ENCODE assay signal across 28 cellular contexts in genomic region chr13:96940961-96941360, GRCh38. TPM values are rescaled to one million over a fixed set of nuclear protein-coding genes. Genes with fewer than 3 reads are reported as not detected.
"Had no signal": no experiment of that assay in that cellular context is flagged by ENCODE, and none has a peak within 500 bp of the region (broad histone marks: within the 10 kb centered on the region; RNA-seq: fewer than 3 reads in every experiment).

No MANE protein-coding gene starts in this region.

- H3K27ac Mint-ChIP-seq: activated CD4-positive, alpha-beta T cell treated with anti-CD3 and anti-CD28 coated beads, Interleukin-2, amount 10 ng/mL, durations not matched to agents 7 days and 5 days; activated CD8-positive, alpha-beta memory T cell treated with anti-CD3 and anti-CD28 coated beads, Interleukin-2, amount 10 ng/mL, durations not matched to agents 7 days and 5 days; activated CD8-positive, alpha-beta T cell treated with anti-CD3 and anti-CD28 coated beads for 36 hours; activated naive CD4-positive, alpha-beta T cell treated with anti-CD3 and anti-CD28 coated beads, Interleukin-2, amount 50 U/mL, for 72 hours; naive thymus-derived CD4-positive, alpha-beta T cell had no signal

- H3K4me1 Mint-ChIP-seq: activated CD4-positive, alpha-beta T cell treated with anti-CD3 and anti-CD28 coated beads, Interleukin-2, amount 10 ng/mL, durations not matched to agents 7 days and 5 days; activated CD8-positive, alpha-beta memory T cell treated with anti-CD3 and anti-CD28 coated beads, Interleukin-2, amount 10 ng/mL, durations not matched to agents 7 days and 5 days; central memory CD8-positive, alpha-beta T cell; naive thymus-derived CD4-positive, alpha-beta T cell had no signal

- H3K27ac ChIP-seq: ascending aorta, brain microvascular endothelial cell, esophagus squamous epithelium, neutrophil, ovary, prostate gland, right atrium auricular region, upper lobe of left lung, WERI-Rb-1 had no signal

- ATAC-seq: activated CD8-positive, alpha-beta memory T cell treated with anti-CD3 and anti-CD28 coated beads, Interleukin-2, amount 10 ng/mL, durations not matched to agents 7 days and 5 days; activated CD8-positive, alpha-beta T cell treated with anti-CD3 and anti-CD28 coated beads for 36 hours; activated naive CD4-positive, alpha-beta T cell treated with anti-CD3 and anti-CD28 coated beads, Interleukin-2, amount 50 U/mL, for 72 hours; left lobe of liver; naive thymus-derived CD4-positive, alpha-beta T cell had no signal

- H3K27me3 Mint-ChIP-seq: activated CD4-positive, alpha-beta T cell treated with anti-CD3 and anti-CD28 coated beads, Interleukin-2, amount 10 ng/mL, durations not matched to agents 7 days and 5 days; activated CD8-positive, alpha-beta memory T cell treated with anti-CD3 and anti-CD28 coated beads, Interleukin-2, amount 10 ng/mL, durations not matched to agents 7 days and 5 days; activated CD8-positive, alpha-beta T cell treated with anti-CD3 and anti-CD28 coated beads for 36 hours; central memory CD8-positive, alpha-beta T cell had no signal

- H3K4me3 ChIP-seq: ascending aorta, esophagus squamous epithelium, lung, ovary, prostate gland, right atrium auricular region, upper lobe of left lung had no signal

- H3K4me3 Mint-ChIP-seq: activated CD4-positive, alpha-beta T cell treated with anti-CD3 and anti-CD28 coated beads, Interleukin-2, amount 10 ng/mL, durations not matched to agents 7 days and 5 days; activated CD8-positive, alpha-beta memory T cell treated with anti-CD3 and anti-CD28 coated beads, Interleukin-2, amount 10 ng/mL, durations not matched to agents 7 days and 5 days; activated CD8-positive, alpha-beta T cell treated with anti-CD3 and anti-CD28 coated beads for 36 hours; central memory CD8-positive, alpha-beta T cell; naive thymus-derived CD4-positive, alpha-beta T cell had no signal

- H3K27me3 ChIP-seq: ascending aorta, brain microvascular endothelial cell, esophagus squamous epithelium, neutrophil, ovary, right atrium auricular region, upper lobe of left lung had no signal

- DNase-seq: activated CD4-positive, alpha-beta T cell treated with anti-CD3 and anti-CD28 coated beads, Interleukin-2, amount 10 ng/mL, durations not matched to agents 7 days and 5 days; activated CD4-positive, CD25-positive, alpha-beta regulatory T cell treated with anti-CD3 and anti-CD28 coated beads, Interleukin-2, amount 50 U/mL, for 72 hours; activated CD8-positive, alpha-beta memory T cell treated with anti-CD3 and anti-CD28 coated beads, Interleukin-2, amount 10 ng/mL, durations not matched to agents 7 days and 5 days; activated CD8-positive, alpha-beta T cell treated with anti-CD3 and anti-CD28 coated beads for 36 hours; activated gamma-delta T cell; activated T-cell treated with anti-CD3 and anti-CD28 coated beads for 4 hours; brain microvascular endothelial cell; effector memory CD4-positive, alpha-beta T cell; esophagus squamous epithelium; naive thymus-derived CD4-positive, alpha-beta T cell; ovary; stimulated activated CD4-positive, alpha-beta T cell treated with anti-CD3 and anti-CD28 coated beads, Interleukin-4, amount 100 ng/mL, for 24 hours; stimulated activated naive CD4-positive, alpha-beta T cell treated with Interleukin-2 at 50 U/mL for 16 hours; T-helper 1 cell; upper lobe of left lung; WERI-Rb-1 had no signal

- H3K36me3 Mint-ChIP-seq: activated CD8-positive, alpha-beta memory T cell treated with anti-CD3 and anti-CD28 coated beads, Interleukin-2, amount 10 ng/mL, durations not matched to agents 7 days and 5 days; activated naive CD4-positive, alpha-beta T cell treated with anti-CD3 and anti-CD28 coated beads, Interleukin-2, amount 50 U/mL, for 72 hours; naive thymus-derived CD4-positive, alpha-beta T cell had no signal

- H3K9me3 ChIP-seq: ascending aorta, esophagus squamous epithelium, neutrophil, ovary, prostate gland, right atrium auricular region, upper lobe of left lung had no signal

- H3K9me3 Mint-ChIP-seq: activated CD4-positive, alpha-beta T cell treated with anti-CD3 and anti-CD28 coated beads, Interleukin-2, amount 10 ng/mL, durations not matched to agents 7 days and 5 days; activated CD8-positive, alpha-beta T cell treated with anti-CD3 and anti-CD28 coated beads for 36 hours; activated naive CD4-positive, alpha-beta T cell treated with anti-CD3 and anti-CD28 coated beads, Interleukin-2, amount 50 U/mL, for 72 hours had no signal

- H3K4me1 ChIP-seq: ascending aorta, esophagus squamous epithelium, prostate gland, right atrium auricular region, upper lobe of left lung had no signal

- H3K36me3 ChIP-seq: ascending aorta, brain microvascular endothelial cell, esophagus squamous epithelium, neutrophil, ovary, prostate gland, right atrium auricular region, upper lobe of left lung, WERI-Rb-1 had no signal

RNA-seq across cellular contexts. Expression of gene OXGR1, which starts 53.3 kb away (rescaled TPM):
- total RNA-seq: activated CD4-positive, alpha-beta T cell treated with anti-CD3 and anti-CD28 coated beads, Interleukin-2, amount 10 ng/mL, durations not matched to agents 7 days and 5 days; activated CD8-positive, alpha-beta memory T cell treated with anti-CD3 and anti-CD28 coated beads, Interleukin-2, amount 10 ng/mL, durations not matched to agents 7 days and 5 days; activated CD8-positive, alpha-beta T cell treated with anti-CD3 and anti-CD28 coated beads for 36 hours; activated naive CD4-positive, alpha-beta T cell treated with anti-CD3 and anti-CD28 coated beads, Interleukin-2, amount 50 U/mL, for 72 hours; ascending aorta; dermis microvascular lymphatic vessel endothelial cell; fibroblast of villous mesenchyme; glomerular endothelial cell; kidney epithelial cell; left lobe of liver; naive thymus-derived CD4-positive, alpha-beta T cell had no signal
